ENCODE assay signal across 8 cellular contexts in genomic region chr1:1291611-1292441, GRCh38. TPM values are rescaled to one million over a fixed set of nuclear protein-coding genes. Genes with fewer than 3 reads are reported as not detected.
DNase-seq lines count a peak whose midpoint lies in the region; ATAC-seq and TF ChIP-seq lines count a peak whose summit lies in the region.

No MANE protein-coding gene starts in this region.

- peak; percentile 61 to 77 for ATAC-seq in CD4-positive, CD25-positive, alpha-beta regulatory T cell (ENCODE audit: low read depth in 2 of 2)
- peak; percentile 90 to 91 for ATAC-seq in naive thymus-derived CD8-positive, alpha-beta T cell

- H3K36me3 Mint-ChIP-seq in CD4-positive, CD25-positive, alpha-beta regulatory T cell, result no peaks in the 10 kb centered on the region
- no peaks in the 10 kb centered on the region for H3K36me3 Mint-ChIP-seq in HFFc6 (ENCODE audit: low read depth)
- H3K36me3 Mint-ChIP-seq in naive thymus-derived CD8-positive, alpha-beta T cell, result no peaks in the 10 kb centered on the region

- no peaks in the 10 kb centered on the region for H3K36me3 ChIP-seq in CD4-positive, CD25-positive, alpha-beta regulatory T cell (ENCODE audit: control insufficient read depth, insufficient read depth, low read length)

- no peaks in the 10 kb centered on the region for H3K9me3 ChIP-seq in CD4-positive, CD25-positive, alpha-beta regulatory T cell (ENCODE audit: control insufficient read depth in 2 of 2, low read length in 2 of 2)

- H3K27me3 Mint-ChIP-seq in CD4-positive, CD25-positive, alpha-beta regulatory T cell, result no peaks in the 10 kb centered on the region
- peaks cover 1% of the 10 kb centered on the region for H3K27me3 Mint-ChIP-seq in HFFc6 (ENCODE audit: insufficient read depth)
- peaks cover 0 to 9% (median 0%) of the 10 kb centered on the region in 5 donors for H3K27me3 Mint-ChIP-seq in naive thymus-derived CD8-positive, alpha-beta T cell

- H3K4me1 ChIP-seq in CD4-positive, CD25-positive, alpha-beta regulatory T cell (ENCODE audit: control insufficient read depth, insufficient read depth, low read length, poor library complexity, severe bottlenecking), result no peaks in the 10 kb centered on the region

- POLR2A ChIA-PET in naive thymus-derived CD8-positive, alpha-beta T cell (lab: Charles Lee), result interaction anchor here (1.1 to 1.5 kb wide), 3 partner anchors 107 to 169 kb away, joined by 3 to 15 read pairs (median 3); partner anchors contain the start of gene CCNL2

- H3K4me1 Mint-ChIP-seq in CD4-positive, CD25-positive, alpha-beta regulatory T cell, result peaks cover 0 to 4% (median 2%) of the 10 kb centered on the region in 4 donors
- H3K4me1 Mint-ChIP-seq in HFFc6 (ENCODE audit: low read depth), result no peaks in the 10 kb centered on the region
- peaks cover 2 to 12% (median 6%) of the 10 kb centered on the region in 4 donors for H3K4me1 Mint-ChIP-seq in naive thymus-derived CD8-positive, alpha-beta T cell

- no peak overlapping the region for H3K27ac Mint-ChIP-seq in CD4-positive, CD25-positive, alpha-beta regulatory T cell
- no peak overlapping the region for H3K27ac Mint-ChIP-seq in HFFc6
- peak overlapping the region in 2 of 10 donors; percentile 21 to 56 for H3K27ac Mint-ChIP-seq in naive thymus-derived CD8-positive, alpha-beta T cell

- peak; percentile 74 for TF ChIP-seq CTCF in HFFc6 (IDR thresholded peaks at IDR 0.05)

- no peak overlapping the region for H3K27ac ChIP-seq in CD4-positive, CD25-positive, alpha-beta regulatory T cell (ENCODE audit: insufficient read depth, low read length, poor library complexity, severe bottlenecking)

- peak overlapping the region in 1 of 4 donors; percentile 27 for H3K4me3 Mint-ChIP-seq in CD4-positive, CD25-positive, alpha-beta regulatory T cell
- H3K4me3 Mint-ChIP-seq in HFFc6, result no peak overlapping the region
- no peak overlapping the region for H3K4me3 Mint-ChIP-seq in naive thymus-derived CD8-positive, alpha-beta T cell

- H3K27me3 ChIP-seq in CD4-positive, CD25-positive, alpha-beta regulatory T cell (ENCODE audit: control insufficient read depth, insufficient read depth, low read length), result no peaks in the 10 kb centered on the region

- peak; percentile 38 to 70 (median 57) for DNase-seq in CD4-positive, CD25-positive, alpha-beta regulatory T cell
- DNase-seq in HFFc6 (peak; percentile 37), NCI-H774 (lab: John Stamatoyannopoulos, UW) (peak; percentile 14), epidermal melanocyte (ENCODE audit: insufficient read length, low spot score) (peak; percentile 71), ureter (ENCODE audit: low spot score) (peak; percentile 87), HPDE6-E6E7 (ENCODE audit: extremely low spot score) (no peak)
- DNase-seq in activated CD8-positive, alpha-beta memory T cell treated with anti-CD3 and anti-CD28 coated beads for 1 hour (ENCODE audit: extremely low read depth in 1 of 2, low read depth in 1 of 2), result peak; percentile 34 to 54
- DNase-seq in naive thymus-derived CD8-positive, alpha-beta T cell, result peak; percentile 40 to 84 (median 64)

- H3K9me3 Mint-ChIP-seq in CD4-positive, CD25-positive, alpha-beta regulatory T cell, result no peaks in the 10 kb centered on the region
- H3K9me3 Mint-ChIP-seq in HFFc6, result no peaks in the 10 kb centered on the region
- H3K9me3 Mint-ChIP-seq in naive thymus-derived CD8-positive, alpha-beta T cell, result no peaks in the 10 kb centered on the region

- no peak overlapping the region for H3K4me3 ChIP-seq in CD4-positive, CD25-positive, alpha-beta regulatory T cell (ENCODE audit: low read depth, low read length)

RNA-seq across cellular contexts. Expression of gene SCNN1D, which starts 11.6 kb away (rescaled TPM):
- total RNA-seq in CD4-positive, CD25-positive, alpha-beta regulatory T cell, result 4.0 TPM
- not detected for polyA plus RNA-seq in CD4-positive, CD25-positive, alpha-beta regulatory T cell
- 1 to 10 TPM; 1.4 to 3.0 (median 2.0) TPM for total RNA-seq in HFFc6 (2021; fragmentation: NEBNext Ultra II Directional; extraction: Animal tissue kit (Norgen Biotek cat#: 25700))
- 10 to 100 TPM; 11.8 to 17.4 TPM for total RNA-seq in naive thymus-derived CD8-positive, alpha-beta T cell
- polyA plus RNA-seq in naive thymus-derived CD8-positive, alpha-beta T cell, result under 1 TPM in 2 of 3 donors, not detected in 1; 0.06 to 0.58 TPM
- total RNA-seq in ureter, result 6.6 TPM

RNA-seq across cellular contexts. Expression of gene ACAP3, which starts 15.9 kb away (rescaled TPM):
- total RNA-seq in CD4-positive, CD25-positive, alpha-beta regulatory T cell, result 75.5 TPM
- polyA plus RNA-seq in CD4-positive, CD25-positive, alpha-beta regulatory T cell, result 1 to 10 TPM; 2.7 to 9.0 (median 4.1) TPM
- 10 to 100 TPM; 39.4 to 50.8 (median 42.6) TPM for total RNA-seq in HFFc6 (2021; fragmentation: NEBNext Ultra II Directional; extraction: Animal tissue kit (Norgen Biotek cat#: 25700))
- total RNA-seq in naive thymus-derived CD8-positive, alpha-beta T cell, result 10 to 100 TPM; 65.3 to 69.1 TPM
- 1 to 10 TPM; 2.0 to 6.7 (median 3.5) TPM for polyA plus RNA-seq in naive thymus-derived CD8-positive, alpha-beta T cell
- 77.6 TPM for total RNA-seq in ureter

RNA-seq across cellular contexts. Expression of gene PUSL1, which starts 16.6 kb away (rescaled TPM):
- total RNA-seq in CD4-positive, CD25-positive, alpha-beta regulatory T cell, result 18.3 TPM
- 10 to 100 TPM; 17.7 to 21.0 (median 19.1) TPM for polyA plus RNA-seq in CD4-positive, CD25-positive, alpha-beta regulatory T cell
- total RNA-seq in HFFc6 (2021; fragmentation: NEBNext Ultra II Directional; extraction: Animal tissue kit (Norgen Biotek cat#: 25700)), result 10 to 100 TPM; 23.5 to 28.7 (median 25.6) TPM
- 10 to 100 TPM; 19.6 to 23.4 TPM for total RNA-seq in naive thymus-derived CD8-positive, alpha-beta T cell
- 10 to 100 TPM; 14.5 to 18.2 (median 17.7) TPM for polyA plus RNA-seq in naive thymus-derived CD8-positive, alpha-beta T cell
- total RNA-seq in ureter, result 29.0 TPM

RNA-seq across cellular contexts. Expression of gene UBE2J2, which starts 18.2 kb away (rescaled TPM):
- total RNA-seq in CD4-positive, CD25-positive, alpha-beta regulatory T cell, result 56.4 TPM
- polyA plus RNA-seq in CD4-positive, CD25-positive, alpha-beta regulatory T cell, result 10 to 100 TPM; 72.9 to 97.5 (median 85.4) TPM
- total RNA-seq in HFFc6 (2021; fragmentation: NEBNext Ultra II Directional; extraction: Animal tissue kit (Norgen Biotek cat#: 25700)), result 10 to 100 TPM; 56.2 to 67.9 (median 61.1) TPM
- 100 to 1,000 TPM; 104 to 105 TPM for total RNA-seq in naive thymus-derived CD8-positive, alpha-beta T cell
- polyA plus RNA-seq in naive thymus-derived CD8-positive, alpha-beta T cell, result 10 to 100 TPM; 84.7 to 92.9 (median 85.8) TPM
- 59.8 TPM for total RNA-seq in ureter

RNA-seq across cellular contexts. Expression of gene INTS11, which starts 32.6 kb away (rescaled TPM):
- total RNA-seq in CD4-positive, CD25-positive, alpha-beta regulatory T cell, result 138 TPM
- polyA plus RNA-seq in CD4-positive, CD25-positive, alpha-beta regulatory T cell, result 10 to 100 TPM; 66.2 to 74.0 (median 67.8) TPM
- total RNA-seq in HFFc6 (2021; fragmentation: NEBNext Ultra II Directional; extraction: Animal tissue kit (Norgen Biotek cat#: 25700)), result 10 to 100 TPM; 65.6 to 78.3 (median 69.8) TPM
- total RNA-seq in naive thymus-derived CD8-positive, alpha-beta T cell, result 100 to 1,000 TPM; 171 to 174 TPM
- polyA plus RNA-seq in naive thymus-derived CD8-positive, alpha-beta T cell, result 10 to 100 TPM; 51.7 to 65.1 (median 59.9) TPM
- total RNA-seq in ureter, result 132 TPM
